22 cellular contexts compared by ENCODE assay signal in genomic region chr15:45616901-45617323, GRCh38. TPM values are rescaled to one million over a fixed set of nuclear protein-coding genes. Genes with fewer than 3 reads are reported as not detected.
DNase-seq lines count a peak whose midpoint lies in the region; ATAC-seq, FAIRE-seq and TF ChIP-seq lines count a peak whose summit lies in the region.
"Had no signal": no experiment of that assay in that cellular context is flagged by ENCODE, and none has a peak within 500 bp of the region (broad histone marks: within the 10 kb centered on the region; RNA-seq: fewer than 3 reads in every experiment).

No MANE protein-coding gene starts in this region.

- no peak for TF ChIP-seq POLR2A in H54 (IDR thresholded peaks at IDR 0.05; ENCODE audit: low read depth, low read length)

- peak; percentile 52 for DNase-seq in ELR (ENCODE audit: low read depth)
- no peak for DNase-seq in H54 (ENCODE audit: insufficient read length, low spot score)
- DNase-seq in astrocyte (ENCODE audit: low read depth), result no peak
- peak; percentile 84 for DNase-seq in kidney tubule cell (ENCODE audit: low spot score)
- DNase-seq in SIG-M5 treated with dmso at 0.1 percent for 504 hours (lab: John Stamatoyannopoulos, UW; ENCODE audit: unreplicated experiment), result no peak
- no peak for DNase-seq in COLO668 (lab: John Stamatoyannopoulos, UW; ENCODE audit: unreplicated experiment)
- no peak for DNase-seq in stimulated activated CD4-positive, alpha-beta T cell treated with anti-CD3 and anti-CD28 coated beads, Interleukin-4, amount 100 ng/mL, for 4 hours
- DNase-seq: activated CD4-positive, alpha-beta T cell treated with anti-CD3 and anti-CD28 coated beads, Interleukin-2, amount 50 U/mL, for 1 hour; activated gamma-delta T cell treated with Interleukin-2 at 50 U/mL for 16 hours; activated T-cell treated with anti-CD3 and anti-CD28 coated beads for 4 hours; amniotic stem cell; effector CD4-positive, alpha-beta T cell; EL; H7; heart right ventricle; MM.1S; naive thymus-derived CD8-positive, alpha-beta T cell; NCI-H1930; Right ventricle myocardium superior; T-cell had no signal

- no peaks in the 10 kb centered on the region for H3K27me3 ChIP-seq in astrocyte (ENCODE audit: insufficient read depth, low read length)
- H3K27me3 ChIP-seq: heart right ventricle had no signal

- H2AFZ ChIP-seq in astrocyte (ENCODE audit: low read depth, low read length), result peak overlapping the region; percentile 10

- no peaks in the 10 kb centered on the region for H3K9me3 Mint-ChIP-seq in astrocyte (ENCODE audit: unreplicated experiment)
- H3K9me3 Mint-ChIP-seq: central memory CD8-positive, alpha-beta T cell; naive thymus-derived CD8-positive, alpha-beta T cell; T-cell had no signal

- H3K4me1 Mint-ChIP-seq in astrocyte (ENCODE audit: low read depth, unreplicated experiment), result peaks cover 14% of the 10 kb centered on the region
- H3K4me1 Mint-ChIP-seq: central memory CD8-positive, alpha-beta T cell; T-cell had no signal

- no peak overlapping the region for H3K4me2 ChIP-seq in astrocyte (ENCODE audit: low read length)

- H3K4me1 ChIP-seq in astrocyte (ENCODE audit: insufficient read depth, low read length), result peaks cover 7% of the 10 kb centered on the region

- no peak overlapping the region for H3K27ac ChIP-seq in astrocyte (ENCODE audit: low read depth, low read length)
- H3K27ac ChIP-seq: heart right ventricle had no signal

- no peak overlapping the region for H3K9ac ChIP-seq in astrocyte (ENCODE audit: low read length)

- H3K36me3 Mint-ChIP-seq in astrocyte (ENCODE audit: low read depth, unreplicated experiment), result no peaks in the 10 kb centered on the region
- H3K36me3 Mint-ChIP-seq: naive thymus-derived CD8-positive, alpha-beta T cell; T-cell had no signal

- no peaks in the 10 kb centered on the region for H3K9me3 ChIP-seq in astrocyte (ENCODE audit: insufficient read depth, low read depth, low read length)
- H3K9me3 ChIP-seq: heart right ventricle had no signal

- peak; percentile 30 for FAIRE-seq in H54 (lab: Jason Lieb, UNC)
- no peak for FAIRE-seq in astrocyte (lab: Jason Lieb, UNC)

- no peak for ATAC-seq in HG02973 (IDR thresholded peaks at IDR 0.05; ENCODE audit: unreplicated experiment)
- ATAC-seq: heart right ventricle; naive thymus-derived CD8-positive, alpha-beta T cell; T-cell had no signal

- H3K36me3 ChIP-seq in astrocyte (ENCODE audit: insufficient read depth, low read length), result no peaks in the 10 kb centered on the region
- H3K36me3 ChIP-seq: heart right ventricle had no signal

- no peak overlapping the region for H3K4me3 ChIP-seq in astrocyte (ENCODE audit: insufficient read depth, low read depth, low read length)
- H3K4me3 ChIP-seq: heart right ventricle had no signal

- H3K79me2 ChIP-seq in astrocyte (ENCODE audit: insufficient read depth, low read length), result no peaks in the 10 kb centered on the region

- no peaks in the 10 kb centered on the region for H4K20me1 ChIP-seq in astrocyte (ENCODE audit: insufficient read depth, low read length)

- H3K4me3 Mint-ChIP-seq in astrocyte (ENCODE audit: unreplicated experiment), result no peak overlapping the region
- H3K4me3 Mint-ChIP-seq: central memory CD8-positive, alpha-beta T cell; naive thymus-derived CD8-positive, alpha-beta T cell; T-cell had no signal

- TF ChIP-seq CTCF in astrocyte (IDR thresholded peaks at IDR 0.05; ENCODE audit: insufficient read depth, low read depth, low read length), result no peak

- H3K27me3 Mint-ChIP-seq in astrocyte (ENCODE audit: low read depth, unreplicated experiment), result peaks cover 2% of the 10 kb centered on the region
- H3K27me3 Mint-ChIP-seq: central memory CD8-positive, alpha-beta T cell; naive thymus-derived CD8-positive, alpha-beta T cell; T-cell had no signal

- no peak overlapping the region for H3K27ac Mint-ChIP-seq in astrocyte (ENCODE audit: unreplicated experiment)
- H3K27ac Mint-ChIP-seq: naive thymus-derived CD8-positive, alpha-beta T cell; T-cell had no signal

RNA-seq across cellular contexts. Expression of gene SQOR, which starts 17.9 kb away (rescaled TPM):
- 4.0 and 4.2 TPM in 2 replicates for total RNA-seq in astrocyte

RNA-seq across cellular contexts. Expression of gene BLOC1S6, which starts 29.7 kb away (rescaled TPM):
- total RNA-seq in astrocyte, result 62.3 and 64.2 TPM in 2 replicates

Comparison
In these comparisons a context has a peak if more than half of its experiments do, and no peak if none do; other contexts are left out.
1. DNase-seq: peak in ELR (single experiment) and kidney tubule cell (single experiment); none in H54 (single experiment), astrocyte (single experiment), SIG-M5 treated with dmso at 0.1 percent for 504 hours (single experiment), COLO668 (single experiment) and stimulated activated CD4-positive, alpha-beta T cell treated with anti-CD3 and anti-CD28 coated beads, Interleukin-4, amount 100 ng/mL, for 4 hours (0 of 2).